In the genomic region with DNA sequence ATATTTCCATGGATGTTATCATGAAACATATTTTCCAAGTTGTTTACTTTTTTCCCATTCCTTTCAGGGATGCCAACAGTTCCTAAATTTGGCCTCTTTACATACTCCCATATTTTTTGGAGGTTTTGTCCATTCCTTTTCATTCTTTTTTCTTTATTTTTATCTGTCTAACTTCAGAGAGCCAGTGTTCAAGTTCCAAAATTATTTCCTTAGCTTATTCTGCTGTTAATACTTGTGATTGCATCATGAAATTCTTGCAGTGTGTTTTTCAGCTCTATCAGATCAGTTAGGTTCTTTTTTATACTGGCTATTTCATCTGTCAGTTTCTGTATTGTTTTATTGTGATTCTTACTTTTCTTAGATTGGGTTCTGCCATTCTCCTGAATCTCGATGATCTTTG, we compare ENCODE assay signal across 28 cellular contexts.
"Had no signal": no experiment of that assay in that cellular context is flagged by ENCODE, and none has a peak within 500 bp of the region (broad histone marks: within the 10 kb centered on the region; RNA-seq: fewer than 3 reads in every experiment).

No MANE protein-coding gene starts in this region.

- DNase-seq: hypothalamus; immature natural killer cell; kidney; left colon; left lung; lower lobe of right lung; mammary epithelial cell; mesenchymal stem cell; naive thymus-derived CD8-positive, alpha-beta T cell; nucleus accumbens; pancreas; posterior cingulate gyrus; retina; right cardiac atrium; stimulated activated CD4-positive, alpha-beta T cell treated with anti-CD3 and anti-CD28 coated beads, Interleukin-1b, Interleukin-23, amount 100 ng/mL, for 48 hours; stimulated activated CD4-positive, alpha-beta T cell treated with anti-CD3 and anti-CD28 coated beads, Interleukin-2, amount 100 ng/mL, for 48 hours; stimulated activated CD4-positive, alpha-beta T cell treated with anti-CD3 and anti-CD28 coated beads, Interleukin-4, amount 100 ng/mL, for 4 hours; stimulated activated CD8-positive, alpha-beta memory T cell treated with anti-CD3 and anti-CD28 coated beads, Interleukin-4, amount 100 ng/mL, for 48 hours; stimulated activated naive CD8-positive, alpha-beta T cell treated with anti-CD3 and anti-CD28 coated beads, Interleukin-15, Interleukin-2, amounts not matched to agents 100 U/mL and 50 U/mL, for 24 hours; uterus had no signal

- H3K9me3 ChIP-seq: pancreas, prostate gland, suprapubic skin, uterus had no signal

- H3K4me1 ChIP-seq: lower lobe of right lung, pancreas, prostate gland, suprapubic skin, tibial nerve, uterus had no signal

- H3K27me3 ChIP-seq: left lung, pancreas, suprapubic skin, tibial nerve, uterus had no signal

- H3K4me3 ChIP-seq: left lung, lower lobe of right lung, pancreas, prostate gland, smooth muscle cell, suprapubic skin, tibial nerve, uterus had no signal

- H3K4me1 Mint-ChIP-seq: immature natural killer cell; naive thymus-derived CD8-positive, alpha-beta T cell; nephron; neural crest cell; stimulated activated memory B cell treated with anti-CD40 and anti-IgM and Interleukin-4, amounts not matched to agents 10 μg/mL and 1 μg/mL and 100 μg/mL, for 72 hours had no signal

- H3K4me2 ChIP-seq: smooth muscle cell had no signal

- H3K9me3 Mint-ChIP-seq: type B pancreatic cell had no signal

- H3K36me3 ChIP-seq: left lung, lower lobe of right lung, pancreas, prostate gland, suprapubic skin, tibial nerve, uterus had no signal

- ATAC-seq: left colon; left lung; lower lobe of right lung; naive thymus-derived CD8-positive, alpha-beta T cell; pancreas; right cardiac atrium; stimulated activated memory B cell treated with anti-CD40 and anti-IgM and Interleukin-4, amounts not matched to agents 10 μg/mL and 1 μg/mL and 100 μg/mL, for 72 hours; stimulated activated naive CD8-positive, alpha-beta T cell treated with anti-CD3 and anti-CD28 coated beads, Interleukin-15, Interleukin-2, amounts not matched to agents 100 U/mL and 50 U/mL, for 24 hours had no signal

- H3K4me3 Mint-ChIP-seq: immature natural killer cell; naive thymus-derived CD8-positive, alpha-beta T cell; nephron; neural crest cell; stimulated activated memory B cell treated with anti-CD40 and anti-IgM and Interleukin-4, amounts not matched to agents 10 μg/mL and 1 μg/mL and 100 μg/mL, for 72 hours; type B pancreatic cell had no signal

- H3K36me3 Mint-ChIP-seq: immature natural killer cell; stimulated activated memory B cell treated with anti-CD40 and anti-IgM and Interleukin-4, amounts not matched to agents 10 μg/mL and 1 μg/mL and 100 μg/mL, for 72 hours; type B pancreatic cell had no signal

- H3K27ac Mint-ChIP-seq: immature natural killer cell; naive thymus-derived CD8-positive, alpha-beta T cell; nephron; stimulated activated memory B cell treated with anti-CD40 and anti-IgM and Interleukin-4, amounts not matched to agents 10 μg/mL and 1 μg/mL and 100 μg/mL, for 72 hours; type B pancreatic cell had no signal

- H3K27ac ChIP-seq: left lung, lower lobe of right lung, pancreas, prostate gland, suprapubic skin, tibial nerve, uterus had no signal
